22 cellular contexts compared by ENCODE assay signal in the genomic region with DNA sequence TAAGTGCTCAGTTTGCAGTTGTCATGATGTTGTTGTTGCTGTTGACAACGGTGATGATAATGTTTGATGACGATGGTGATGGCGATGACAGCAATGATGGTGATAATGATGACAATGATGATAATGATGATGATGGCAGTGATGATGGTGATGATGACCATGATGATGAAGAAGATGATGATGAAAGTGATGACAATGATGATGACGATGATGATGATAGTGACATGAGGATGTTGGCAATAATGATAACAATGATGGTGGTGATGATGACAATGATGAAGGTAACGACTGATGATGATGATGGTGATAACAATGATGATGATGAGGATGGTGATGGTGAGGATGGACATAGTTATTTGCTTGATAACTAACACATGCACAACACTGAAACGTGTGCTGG.
A peak's percentile ranks its signal among the peaks of the same experiment; 100 is the strongest.
DNase-seq lines count a peak whose midpoint lies in the region; ATAC-seq, FAIRE-seq and TF ChIP-seq lines count a peak whose summit lies in the region.
"Had no signal": no experiment of that assay in that cellular context is flagged by ENCODE, and none has a peak within 500 bp of the region (broad histone marks: within the 10 kb centered on the region; RNA-seq: fewer than 3 reads in every experiment).

No MANE protein-coding gene starts in this region.

- no peak overlapping the region for H3K4ac ChIP-seq in H1 (replicated peaks; ENCODE audit: insufficient read length, low read depth, low read length)

- CTCF ChIA-PET in HepG2 (lab: Yijun Ruan, JAX; ENCODE audit: low intra/inter-chr PET ratio, low total read pairs) (no interaction called here), H1 (lab: Charles Lee; ENCODE audit: partially characterized antibody) (no interaction called here)

- no peak overlapping the region; the same call in 1 of the 2 replicates for H2AK5ac ChIP-seq in H1 (ENCODE audit: low read depth, low read length)

- H3K4me2 ChIP-seq in HepG2 (ENCODE audit: low read depth, low read length) (no peak overlapping the region), H1 (ENCODE audit: insufficient read depth in 1 of 2, low read depth in 2 of 2, low read length in 2 of 2) (no peak overlapping the region)
- H3K4me2 ChIP-seq: A549; BLaER1 treated with 17β-estradiol and CSF1 and Interleukin-3, amounts not matched to agents 10 nM and 100 nM had no signal

- H3K36me3 ChIP-seq in HepG2 (replicated peaks in 1 of 2; ENCODE audit: control insufficient read depth in 1 of 2, insufficient read depth in 2 of 2, low read length in 2 of 2) (no peaks in the 10 kb centered on the region), right lobe of liver (no peaks in the 10 kb centered on the region), H1 (ENCODE audit: control insufficient read depth in 2 of 4, insufficient read depth in 4 of 4, low read length in 3 of 4) (no peaks in the 10 kb centered on the region)
- H3K36me3 ChIP-seq: BLaER1 treated with 17β-estradiol and CSF1 and Interleukin-3, amounts not matched to agents 10 nM and 100 nM had no signal

- WGBS in HepG2 (ENCODE audit: low lambda C conversion rate) = under 1% methylated on average over 6 of the region's 6 CpGs
- WGBS in right lobe of liver (ENCODE audit: insufficient coverage, low coverage, low lambda C conversion rate, missing lambda C conversion rate) = 64% methylated on average over 6 of the region's 6 CpGs
- 90% methylated on average over 6 of the region's 6 CpGs; no CpG with 5 or more reads in 1 of the 2 experiments for WGBS in H1 (ENCODE audit: extremely low coverage in 1 of 2, insufficient coverage in 1 of 2, insufficient read length in 1 of 2, insufficient replicate concordance in 2 of 2, low coverage in 1 of 2, low lambda C conversion rate in 2 of 2, missing lambda C conversion rate in 1 of 2), 2 experiments
- 85% methylated on average over 6 of the region's 6 CpGs for WGBS in right cardiac atrium

- no TSS peak for BruUV-seq in HepG2 (replicated peaks; lab: Mats Ljungman, UMichigan)

- H3K4me1 ChIP-seq in HepG2 (ENCODE audit: insufficient read depth, low read length) (no peaks in the 10 kb centered on the region), right lobe of liver (no peaks in the 10 kb centered on the region), H1 (replicated peaks in 1 of 4; ENCODE audit: control insufficient read depth in 3 of 4, insufficient read depth in 4 of 4, low read length in 3 of 4) (peaks cover 0 to 8% (median 5%) of the 10 kb centered on the region in 4 experiments; a peak in 4 of 7 replicates), right cardiac atrium (ENCODE audit: control insufficient read depth, insufficient read depth, low read length) (no peaks in the 10 kb centered on the region)
- H3K4me1 ChIP-seq: A549; BLaER1 treated with 17β-estradiol and CSF1 and Interleukin-3, amounts not matched to agents 10 nM and 100 nM; Caco-2 had no signal

- peak overlapping the region; percentile 56; the same call in 1 of the 2 replicates for H2BK12ac ChIP-seq in H1 (ENCODE audit: low read depth, low read length)

- no peaks in the 10 kb centered on the region for H3K79me2 ChIP-seq in HepG2 (ENCODE audit: insufficient read depth, low read length)
- no peaks in the 10 kb centered on the region for H3K79me2 ChIP-seq in H1 (ENCODE audit: control insufficient read depth in 1 of 2, insufficient read depth in 2 of 2, low read length in 2 of 2)

- TF ChIP-seq CTCF in HepG2 (CRISPR knock-in tag; IDR thresholded peaks at IDR 0.05) (no peak), right lobe of liver (IDR thresholded peaks at IDR 0.05) (no peak), H1 (IDR thresholded peaks at IDR 0.05; ENCODE audit: control extremely low read depth in 1 of 3, insufficient read depth in 1 of 3, low read depth in 1 of 3, low read length in 3 of 3) (no peak)

- no peaks in the 10 kb centered on the region for H3K79me1 ChIP-seq in H1 (ENCODE audit: low read depth, low read length)

- no peak for ATAC-seq in HepG2
- no peak for ATAC-seq in right lobe of liver
- no peak for ATAC-seq in GM18519 (IDR thresholded peaks at IDR 0.05; ENCODE audit: low FRiP score, unreplicated experiment)
- ATAC-seq in right cardiac atrium = no peak
- ATAC-seq: A549; CD8-positive, alpha-beta T cell had no signal

- TF ChIP-seq RAD21 in HepG2 (CRISPR knock-in tag; IDR thresholded peaks at IDR 0.05) (no peak), H1 (IDR thresholded peaks at IDR 0.05 in 1 of 2, conservative IDR thresholded peaks at IDR 0.05 in 1 of 2; ENCODE audit: low read depth in 2 of 2, low read length in 2 of 2) (no peak)

- POLR2A ChIA-PET in HepG2 (lab: Yijun Ruan, JAX) = no interaction called here
- POLR2A ChIA-PET in H1 (lab: Charles Lee; ENCODE audit: partially characterized antibody) = no interaction called here

- TF ChIP-seq POLR2A in HepG2 (IDR thresholded peaks at IDR 0.05; ENCODE audit: insufficient read depth in 1 of 2, low read depth in 2 of 2, low read length in 2 of 2) (no peak), right lobe of liver (IDR thresholded peaks at IDR 0.05) (no peak), H1 (IDR thresholded peaks at IDR 0.05; ENCODE audit: control extremely low read depth in 1 of 2, low read depth in 2 of 2, low read length in 2 of 2) (no peak)

- FAIRE-seq in HepG2 (lab: Jason Lieb, UNC) (no peak), HTR-8/SVneo (lab: Jason Lieb, UNC) (peak; percentile 71), H1 (lab: Jason Lieb, UNC) (no peak)
- FAIRE-seq: A549, D721Med, G401.6, GM12891, GM19239 had no signal

- no peak overlapping the region for H4K91ac ChIP-seq in H1 (replicated peaks; ENCODE audit: insufficient read length, low read length)

- H2AFZ ChIP-seq in HepG2 (ENCODE audit: low read length) = no peak overlapping the region
- no peak overlapping the region for H2AFZ ChIP-seq in H1 (ENCODE audit: low read length)

- H3K14ac ChIP-seq in H1 (ENCODE audit: insufficient read length) = no peak overlapping the region

- H2BK5ac ChIP-seq in H1 (ENCODE audit: low read depth, low read length) = no peak overlapping the region

- no peak overlapping the region for H2BK15ac ChIP-seq in H1 (ENCODE audit: low read length)

- TF ChIP-seq EP300 in HepG2 (IDR thresholded peaks at IDR 0.05; ENCODE audit: low read depth in 2 of 2, low read length in 2 of 2) = no peak
- TF ChIP-seq EP300 in HepG2 (CRISPR knock-in tag; IDR thresholded peaks at IDR 0.05; ENCODE audit: borderline replicate concordance) = no peak
- no peak for TF ChIP-seq EP300 in H1 (IDR thresholded peaks at IDR 0.05; ENCODE audit: borderline replicate concordance in 1 of 2, low read depth in 2 of 2, low read length in 2 of 2)

- no peaks in the 10 kb centered on the region for H3K23me2 ChIP-seq in H1 (ENCODE audit: low read depth, low read length)

- no peak for DNase-seq in HepG2 (ENCODE audit: low spot score)
- DNase-seq in right lobe of liver = no peak
- no peak for DNase-seq in HTR-8/SVneo (ENCODE audit: insufficient read length, low spot score)
- no peak for DNase-seq in H1 (ENCODE audit: low read depth in 1 of 2, low spot score in 2 of 2)
- no peak for DNase-seq in right cardiac atrium
- no peak for DNase-seq in NCI-H2171 (lab: John Stamatoyannopoulos, UW)
- DNase-seq: AML-193; Caco-2; Calu3; CD4-positive, alpha-beta T cell; CD8-positive, alpha-beta T cell; DMS79 treated with DMSO at 0.1 percent for 48 hours; GF-D8 had no signal

- H3K27me3 ChIP-seq in HepG2 (ENCODE audit: control insufficient read depth in 1 of 2, insufficient read depth in 2 of 2, low read length in 2 of 2) (no peaks in the 10 kb centered on the region), right lobe of liver (no peaks in the 10 kb centered on the region), H1 (replicated peaks in 1 of 4; ENCODE audit: control insufficient read depth in 3 of 4, extremely low read depth in 1 of 4, insufficient read depth in 3 of 4, low read length in 3 of 4) (no peaks in the 10 kb centered on the region), right cardiac atrium (ENCODE audit: control insufficient read depth, insufficient read depth) (no peaks in the 10 kb centered on the region)
- H3K27me3 ChIP-seq: BLaER1 treated with 17β-estradiol and CSF1 and Interleukin-3, amounts not matched to agents 10 nM and 100 nM had no signal

- H3K27ac ChIP-seq in HepG2 (ENCODE audit: extremely low read length, insufficient read depth, low read length) = no peak overlapping the region
- no peak overlapping the region for H3K27ac ChIP-seq in right lobe of liver
- no peak overlapping the region for H3K27ac ChIP-seq in H1 (ENCODE audit: low read depth, low read length)
- H3K27ac ChIP-seq in right cardiac atrium (ENCODE audit: low read length) = no peak overlapping the region
- H3K27ac ChIP-seq: 22Rv1; A549; BLaER1 treated with 17β-estradiol and CSF1 and Interleukin-3, amounts not matched to agents 10 nM and 100 nM; C4-2B had no signal

- intact Hi-C loops in HepG2 (cut with micrococcal nuclease; ENCODE audit: unreplicated experiment) = no loop called here
- intact Hi-C loops in right lobe of liver (cut with DNase I) = no loop called here
- intact Hi-C loops in right cardiac atrium (cut with DNase I) = no loop called here

- H3K4me3 ChIP-seq in HepG2 (replicated peaks in 1 of 3; ENCODE audit: insufficient read depth in 1 of 3, low read depth in 2 of 3, low read length in 3 of 3) = no peak overlapping the region
- H3K4me3 ChIP-seq in right lobe of liver = no peak overlapping the region
- no peak overlapping the region for H3K4me3 ChIP-seq in H1 (ENCODE audit: extremely low read depth in 1 of 4, insufficient read depth in 2 of 4, low read depth in 3 of 4, low read length in 4 of 4)
- no peak overlapping the region for H3K4me3 ChIP-seq in right cardiac atrium (ENCODE audit: low read length)
- H3K4me3 ChIP-seq: A549; BLaER1 treated with 17β-estradiol and CSF1 and Interleukin-3, amounts not matched to agents 10 nM and 100 nM had no signal

- no peak overlapping the region for H2BK20ac ChIP-seq in H1 (ENCODE audit: low read length)

- H3K18ac ChIP-seq in H1 (ENCODE audit: extremely low read depth, low read length) = no peak overlapping the region

- no peak overlapping the region for H4K8ac ChIP-seq in H1 (ENCODE audit: extremely low read depth, insufficient read depth, low read length)

- H2BK120ac ChIP-seq in H1 (replicated peaks; ENCODE audit: low read depth, low read length) = no peak overlapping the region

- no peak overlapping the region for H3K23ac ChIP-seq in H1 (ENCODE audit: insufficient read length)

- no peak overlapping the region for H3K9ac ChIP-seq in HepG2 (ENCODE audit: insufficient read depth, low read depth, low read length)
- H3K9ac ChIP-seq in H1 (replicated peaks in 1 of 4; ENCODE audit: extremely low read depth in 1 of 4, low read depth in 3 of 4, low read length in 3 of 4) = no peak overlapping the region
- H3K9ac ChIP-seq: BLaER1 treated with 17β-estradiol and CSF1 and Interleukin-3, amounts not matched to agents 10 nM and 100 nM had no signal

- H3K9me3 ChIP-seq in HepG2 (ENCODE audit: low read length) (peaks cover 96% of the 10 kb centered on the region), right lobe of liver (no peaks in the 10 kb centered on the region), H1 (ENCODE audit: insufficient read depth in 2 of 2, low read depth in 1 of 2, low read length in 1 of 2) (no peaks in the 10 kb centered on the region), right cardiac atrium (ENCODE audit: control insufficient read depth, low read length) (no peaks in the 10 kb centered on the region)
- H3K9me3 ChIP-seq: A549, Caco-2 had no signal

- no peak overlapping the region for H4K5ac ChIP-seq in H1 (ENCODE audit: insufficient read length, low read depth, low read length)

- H3K56ac ChIP-seq in H1 (replicated peaks; ENCODE audit: insufficient read length, low read depth, low read length) = no peak overlapping the region

- H4K20me1 ChIP-seq in HepG2 (ENCODE audit: insufficient read depth, low read length) (no peaks in the 10 kb centered on the region), H1 (replicated peaks in 1 of 2; ENCODE audit: control insufficient read depth in 1 of 2, insufficient read depth in 2 of 2, low read length in 2 of 2) (no peaks in the 10 kb centered on the region)
- H4K20me1 ChIP-seq: BLaER1 treated with 17β-estradiol and CSF1 and Interleukin-3, amounts not matched to agents 10 nM and 100 nM had no signal

- in situ Hi-C loops in HepG2 (cut with HindIII; ENCODE audit: extremely low pct_ligation_motif_present, low pct_unique_long_range_greater_than_20kb) = no loop called here
